Comparison of ENCODE assay signal across 8 cellular contexts in the genomic region with DNA sequence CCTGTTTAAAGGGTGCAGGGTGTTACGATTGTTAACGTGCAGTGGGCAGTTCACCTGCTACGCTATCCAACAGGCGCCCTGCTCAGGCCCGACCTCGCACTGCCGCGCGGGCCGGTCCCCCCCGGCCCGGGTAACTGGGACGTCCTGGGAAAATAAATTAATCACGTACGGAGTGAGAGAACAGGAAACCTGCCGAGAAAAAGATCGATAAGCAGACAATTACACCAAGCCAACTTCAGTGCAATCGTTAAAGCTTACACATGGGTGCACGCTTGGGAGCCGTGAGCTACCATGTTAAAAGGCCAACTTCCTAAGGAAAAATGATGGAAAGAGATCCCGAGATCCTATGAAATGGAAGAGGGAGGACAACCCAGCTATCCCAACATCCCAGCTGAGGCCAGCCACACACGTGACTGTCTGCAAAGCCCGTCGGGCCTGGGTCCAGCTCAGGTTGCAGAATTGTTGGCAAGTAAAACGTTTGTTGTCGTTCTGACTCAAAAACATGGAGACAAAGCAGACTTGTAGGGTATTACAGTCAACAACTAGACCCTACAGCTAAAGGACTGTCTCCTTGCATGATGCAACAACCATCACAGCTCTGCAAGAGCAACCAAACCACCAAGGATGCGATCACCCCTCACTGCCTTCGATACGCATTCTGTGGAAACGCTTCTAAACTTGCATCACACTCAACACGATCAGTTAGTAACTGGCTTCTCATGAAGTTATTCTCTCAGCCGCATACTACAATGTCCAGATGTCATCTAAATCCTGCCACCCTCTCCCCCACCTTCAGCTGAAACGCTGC. TPM values are rescaled to one million over a fixed set of nuclear protein-coding genes. Genes with fewer than 3 reads are reported as not detected.
DNase-seq lines count a peak whose midpoint lies in the region; ATAC-seq and TF ChIP-seq lines count a peak whose summit lies in the region.

No MANE protein-coding gene starts in this region.

- DNase-seq in DMS79 (lab: John Stamatoyannopoulos, UW): peak; percentile 89
- DNase-seq in NAMALWA (ENCODE audit: low spot score): peak; percentile 35
- no peak for DNase-seq in astrocyte of the cerebellum (ENCODE audit: low read depth)
- peak; percentile 7 for DNase-seq in medulla oblongata (ENCODE audit: extremely low spot score)
- no peak for DNase-seq in aorta
- DNase-seq in H4 (ENCODE audit: low spot score): no peak
- no peak for DNase-seq in GM20000 (ENCODE audit: low spot score)

- in situ Hi-C loops in astrocyte of the cerebellum (cut with HindIII; ENCODE audit: low sequenced_read_pairs): no loop called here

- no peaks in the 10 kb centered on the region for H3K27me3 ChIP-seq in aorta (ENCODE audit: control insufficient read depth in 1 of 2, insufficient read depth in 2 of 2, low read length in 1 of 2)

- no peaks in the 10 kb centered on the region for H3K4me1 ChIP-seq in aorta (ENCODE audit: control insufficient read depth in 1 of 2, insufficient read depth in 2 of 2, low read length in 2 of 2)

- H3K4me3 ChIP-seq in astrocyte of the cerebellum (ENCODE audit: low read depth, low read length): peak overlapping the region; percentile 93
- peak overlapping the region; percentile 66 to 99 for H3K4me3 ChIP-seq in aorta (ENCODE audit: low read length in 2 of 2)

- no peaks in the 10 kb centered on the region for H3K36me3 ChIP-seq in aorta (ENCODE audit: control insufficient read depth in 1 of 2, insufficient read depth in 2 of 2, low read length in 1 of 2)

- WGBS in aorta, 2 donors: 62 to 67% methylated on average over 33 of the region's 33 CpGs

- intact Hi-C loops in aorta (cut with DNase I): loop anchor here in 1 of 2 donors (2.0 kb wide), 1 partner anchor 14 kb away; no protein-coding TSS in a partner anchor

- H3K9me3 ChIP-seq in aorta (ENCODE audit: control insufficient read depth, low read length): no peaks in the 10 kb centered on the region

- peak overlapping the region; percentile 43 to 83 for H3K27ac ChIP-seq in aorta (ENCODE audit: low read depth in 1 of 2, low read length in 2 of 2)

- ATAC-seq in aorta (ENCODE audit: low FRiP score) (peak; percentile 9), GM18909 (IDR thresholded peaks at IDR 0.05; ENCODE audit: poor library complexity, unreplicated experiment) (no peak)

- TF ChIP-seq CTCF in astrocyte of the cerebellum (IDR thresholded peaks at IDR 0.05; ENCODE audit: low read depth, low read length, missing control alignments) (no peak), GM20000 (IDR thresholded peaks at IDR 0.05; ENCODE audit: extremely low read depth, missing control alignments) (no peak)

RNA-seq across cellular contexts. Expression of gene TUBGCP3, which starts 0.7 kb away (rescaled TPM):
- total RNA-seq in aorta: 10 to 100 TPM; 34.7 to 45.9 TPM
- 10 to 100 TPM in 1 of 2 donors, 1 to 10 TPM in 1; 3.6 to 20.2 TPM for polyA plus RNA-seq in aorta
- total RNA-seq in H4 (2014; rRNA removed; shearing (Covaris generic)): 7.7 and 8.2 TPM in 2 replicates

Comparison
In these comparisons a context has a peak if more than half of its experiments do, and no peak if none do; other contexts are left out.
1. DNase-seq: peak in DMS79 (single experiment), NAMALWA (single experiment) and medulla oblongata (single experiment); none in astrocyte of the cerebellum (single experiment), aorta (0 of 2), H4 (single experiment) and GM20000 (single experiment).